ENCODE assay signal across 15 cellular contexts in the genomic region with DNA sequence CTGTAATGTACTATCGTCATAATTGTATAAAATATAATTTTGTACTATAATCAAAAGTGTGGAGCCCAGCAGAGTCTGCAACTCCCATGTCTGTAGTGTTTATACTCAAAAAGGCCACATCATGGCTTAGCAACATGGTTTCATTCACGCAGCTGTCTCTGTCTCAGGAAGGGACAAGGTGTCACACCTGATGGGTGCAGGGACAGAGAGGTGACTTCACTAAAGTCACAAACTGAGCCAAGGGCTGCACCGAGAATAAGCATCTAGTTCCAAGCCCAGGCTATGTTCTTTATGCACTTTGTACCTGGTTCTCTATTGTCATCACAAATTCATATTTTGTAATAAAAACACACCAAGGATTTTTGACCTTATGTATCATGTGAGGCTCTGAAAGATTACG.
A peak's percentile ranks its signal among the peaks of the same experiment; 100 is the strongest.
DNase-seq lines count a peak whose midpoint lies in the region; ATAC-seq and TF ChIP-seq lines count a peak whose summit lies in the region.
"Had no signal": no experiment of that assay in that cellular context is flagged by ENCODE, and none has a peak within 500 bp of the region (broad histone marks: within the 10 kb centered on the region; RNA-seq: fewer than 3 reads in every experiment).

No MANE protein-coding gene starts in this region.

- no peaks in the 10 kb centered on the region for H3K9me3 Mint-ChIP-seq in mesothelial cell of epicardium

- peaks cover 40% of the 10 kb centered on the region for H3K4me1 Mint-ChIP-seq in mesothelial cell of epicardium

- H3K27me3 Mint-ChIP-seq in mesothelial cell of epicardium (ENCODE audit: low read depth): no peaks in the 10 kb centered on the region

- H3K36me3 Mint-ChIP-seq in mesothelial cell of epicardium: no peaks in the 10 kb centered on the region

- ATAC-seq in GM18867 (IDR thresholded peaks at IDR 0.05; ENCODE audit: unreplicated experiment) (peak; percentile 38), HG02678 (IDR thresholded peaks at IDR 0.05; ENCODE audit: unreplicated experiment) (peak; percentile 22), HG03520 (IDR thresholded peaks at IDR 0.05; ENCODE audit: unreplicated experiment) (peak; percentile 9), GM19397 (IDR thresholded peaks at IDR 0.05; ENCODE audit: unreplicated experiment) (no peak)

- peak overlapping the region; percentile 86 for H3K27ac Mint-ChIP-seq in mesothelial cell of epicardium
- H3K27ac Mint-ChIP-seq: activated T-cell treated with anti-CD3 and anti-CD28 coated beads, Interleukin-2, amount 50 U/mL, for 72 hours had no signal

- DNase-seq in mesothelial cell of epicardium (ENCODE audit: low spot score in 2 of 2, unreplicated experiment in 2 of 2) (no peak), HPDE6-E6E7 (ENCODE audit: extremely low spot score) (no peak), cortex of kidney (lab: John Stamatoyannopoulos, UW) (no peak), NCI-H187 (lab: John Stamatoyannopoulos, UW) (no peak)
- DNase-seq: activated T-cell treated with anti-CD3 and anti-CD28 coated beads, Interleukin-2, amount 50 U/mL, for 72 hours; DMS 273 treated with DMSO at 0.1 percent for 48 hours; NCI-H2171 treated with DMSO at 0.1 percent for 48 hours; NK-92 treated with Interleukin-12 subunit alpha and Interleukin-12 subunit beta, amount 100 ng/mL, for 24 hours; SIG-M5; stimulated activated CD4-positive, alpha-beta T cell treated with anti-CD3 and anti-CD28 coated beads, Interleukin-15, amount 100 ng/mL, for 24 hours; T1000 had no signal

- H3K4me3 Mint-ChIP-seq in mesothelial cell of epicardium: no peak overlapping the region
- H3K4me3 Mint-ChIP-seq: activated T-cell treated with anti-CD3 and anti-CD28 coated beads, Interleukin-2, amount 50 U/mL, for 72 hours had no signal

- TF ChIP-seq CTCF in mesothelial cell of epicardium (IDR thresholded peaks at IDR 0.05; ENCODE audit: unreplicated experiment): no peak
